8 cellular contexts compared by ENCODE assay signal in the genomic region with DNA sequence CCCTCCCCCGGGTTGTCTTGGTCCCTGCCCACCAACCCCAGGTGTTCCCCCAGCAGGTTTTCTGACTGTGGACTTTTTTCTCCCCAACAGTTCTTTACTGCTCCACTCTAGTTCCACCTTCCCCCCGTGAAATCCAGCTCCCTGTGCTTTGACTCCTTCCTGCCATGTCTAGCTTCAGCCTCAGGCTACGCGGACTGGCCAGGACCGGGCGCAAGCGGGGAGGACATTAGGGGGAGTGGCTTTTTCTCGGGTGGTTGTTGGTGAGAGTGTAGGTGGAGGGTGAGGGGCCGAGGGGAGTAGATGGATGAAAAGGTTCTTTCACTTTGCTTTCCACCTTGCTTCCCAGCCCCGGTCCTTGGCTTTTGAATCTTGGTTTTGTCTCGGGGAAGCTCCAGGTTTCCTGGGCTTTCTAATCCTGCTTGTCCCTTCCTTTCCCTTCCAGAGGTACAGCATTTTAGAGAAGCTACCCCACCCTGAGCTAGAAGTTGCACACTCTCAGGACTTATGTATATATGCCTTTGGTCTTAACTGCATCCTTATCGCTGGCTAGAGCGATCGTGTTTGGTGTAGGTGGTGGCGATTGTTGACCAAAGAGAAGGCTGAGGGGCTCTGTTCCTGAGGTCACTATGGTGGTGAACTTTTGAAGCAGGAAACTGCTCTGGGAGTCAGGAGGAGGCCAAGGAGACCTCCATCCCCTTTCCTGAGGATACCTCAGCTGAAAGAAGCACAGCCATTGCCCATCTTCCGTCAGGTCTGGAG. TPM values are rescaled to one million over a fixed set of nuclear protein-coding genes. Genes with fewer than 3 reads are reported as not detected.
A peak's percentile ranks its signal among the peaks of the same experiment; 100 is the strongest.
DNase-seq lines count a peak whose midpoint lies in the region; ATAC-seq and TF ChIP-seq lines count a peak whose summit lies in the region.

No MANE protein-coding gene starts in this region.

- H3K27ac ChIP-seq in liver (ENCODE audit: low read depth in 1 of 2, low read length in 2 of 2) = peak overlapping the region in 1 of 2 donors; percentile 38
- peak overlapping the region; percentile 68 for H3K27ac ChIP-seq in thymus (ENCODE audit: low read depth)

- H3K9ac ChIP-seq in liver (ENCODE audit: low read depth in 1 of 2, low read length in 2 of 2) = peak overlapping the region; percentile 63 to 76

- peaks cover 6 to 22% (median 15%) of the 10 kb centered on the region in 4 donors for H3K4me1 ChIP-seq in liver (ENCODE audit: control insufficient read depth in 4 of 4, insufficient read depth in 4 of 4, low read length in 3 of 4)
- peaks cover 15% of the 10 kb centered on the region for H3K4me1 ChIP-seq in thymus (ENCODE audit: control insufficient read depth, insufficient read depth, low read length)

- no peaks in the 10 kb centered on the region for H3K27me3 ChIP-seq in liver (ENCODE audit: control insufficient read depth in 4 of 4, insufficient read depth in 4 of 4, low read length in 3 of 4)
- peaks cover 5% of the 10 kb centered on the region for H3K27me3 ChIP-seq in thymus (ENCODE audit: control insufficient read depth, insufficient read depth)

- peak; percentile 4 for ATAC-seq in GM18867 (IDR thresholded peaks at IDR 0.05; ENCODE audit: unreplicated experiment)

- CTCF ChIA-PET in AG04449 (lab: Yijun Ruan, JAX) = interaction anchor here (0.8 to 14.9 kb wide), 11 partner anchors 9 to 176 kb away, joined by 3 to 212 read pairs (median 4); partner anchors contain the start of genes B4GALNT1 and CYP27B1

- TF ChIP-seq CTCF in AG04449 (IDR thresholded peaks at IDR 0.05; ENCODE audit: insufficient read depth, low read length, missing control alignments) (no peak), liver (IDR thresholded peaks at IDR 0.05; ENCODE audit: low read depth, low read length, missing input control) (no peak)

- DNase-seq in AG04449 (ENCODE audit: low read depth, low spot score) = no peak
- DNase-seq in NCI-H146 treated with DMSO at 0.1 percent for 48 hours (lab: John Stamatoyannopoulos, UW; ENCODE audit: unreplicated experiment) = peak; percentile 14
- peak; percentile 17 for DNase-seq in cerebellum (ENCODE audit: low spot score)
- no peak for DNase-seq in NCI-H524 treated with DMSO at 0.1 percent for 48 hours (lab: John Stamatoyannopoulos, UW)
- DNase-seq in NCI-H2107 treated with DMSO at 0.1 percent for 48 hours (lab: John Stamatoyannopoulos, UW; ENCODE audit: unreplicated experiment) = no peak

- no peaks in the 10 kb centered on the region for H3K9me3 ChIP-seq in liver (ENCODE audit: control insufficient read depth in 4 of 4, low read length in 3 of 4)
- H3K9me3 ChIP-seq in thymus (ENCODE audit: control insufficient read depth) = no peaks in the 10 kb centered on the region

- peak overlapping the region; percentile 83 for H3K4me3 ChIP-seq in AG04449 (ENCODE audit: low read depth, low read length)
- peak overlapping the region; percentile 77 to 97 (median 95) for H3K4me3 ChIP-seq in liver (ENCODE audit: low read depth in 1 of 3, low read length in 3 of 3)
- H3K4me3 ChIP-seq in thymus (ENCODE audit: low read length) = peak overlapping the region; percentile 90

- TF ChIP-seq RAD21 in liver (IDR thresholded peaks at IDR 0.05) = peak in 1 of 2 donors; percentile 16

- POLR2A ChIA-PET in AG04449 (lab: Yijun Ruan, JAX) = interaction anchor here (1.5 to 2.3 kb wide), 2 partner anchors 8 to 20 kb away, joined by 4 to 6 read pairs; partner anchors contain the start of gene ARHGEF25

- peaks cover 0 to 10% (median 3%) of the 10 kb centered on the region in 4 donors for H3K36me3 ChIP-seq in liver (ENCODE audit: control insufficient read depth in 4 of 4, insufficient read depth in 3 of 4, low read depth in 1 of 4, low read length in 3 of 4)
- peaks cover 6% of the 10 kb centered on the region for H3K36me3 ChIP-seq in thymus (ENCODE audit: control insufficient read depth, insufficient read depth)

- WGBS in liver = 26% methylated on average over 16 of the region's 16 CpGs
- WGBS in thymus = 45% methylated on average over 16 of the region's 16 CpGs

TF ChIP-seq in liver, 16 proteins besides CTCF, POLR2A, EP300 and RAD21:
- TF ChIP-seq HNF4G (IDR thresholded peaks at IDR 0.05) = no peak
- TF ChIP-seq, protein P1, sequence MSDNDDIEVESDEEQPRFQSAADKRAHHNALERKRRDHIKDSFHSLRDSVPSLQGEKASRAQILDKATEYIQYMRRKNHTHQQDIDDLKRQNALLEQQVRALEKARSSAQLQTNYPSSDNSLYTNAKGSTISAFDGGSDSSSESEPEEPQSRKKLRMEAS (IDR thresholded peaks at IDR 0.05) = no peak
- TF ChIP-seq FOXA1 (IDR thresholded peaks at IDR 0.05) = no peak
- TF ChIP-seq YY1 (IDR thresholded peaks at IDR 0.05) = no peak
- TF ChIP-seq HNF4A (conservative IDR thresholded peaks at IDR 0.05) = no peak
- no peak for TF ChIP-seq JUND (IDR thresholded peaks at IDR 0.05)
- no peak for TF ChIP-seq GABPA (IDR thresholded peaks at IDR 0.05 in 1 of 2, conservative IDR thresholded peaks at IDR 0.05 in 1 of 2)
- TF ChIP-seq TAF1 (conservative IDR thresholded peaks at IDR 0.05) = no peak
- no peak for TF ChIP-seq SP1 (IDR thresholded peaks at IDR 0.05)
- TF ChIP-seq, protein P2, sequence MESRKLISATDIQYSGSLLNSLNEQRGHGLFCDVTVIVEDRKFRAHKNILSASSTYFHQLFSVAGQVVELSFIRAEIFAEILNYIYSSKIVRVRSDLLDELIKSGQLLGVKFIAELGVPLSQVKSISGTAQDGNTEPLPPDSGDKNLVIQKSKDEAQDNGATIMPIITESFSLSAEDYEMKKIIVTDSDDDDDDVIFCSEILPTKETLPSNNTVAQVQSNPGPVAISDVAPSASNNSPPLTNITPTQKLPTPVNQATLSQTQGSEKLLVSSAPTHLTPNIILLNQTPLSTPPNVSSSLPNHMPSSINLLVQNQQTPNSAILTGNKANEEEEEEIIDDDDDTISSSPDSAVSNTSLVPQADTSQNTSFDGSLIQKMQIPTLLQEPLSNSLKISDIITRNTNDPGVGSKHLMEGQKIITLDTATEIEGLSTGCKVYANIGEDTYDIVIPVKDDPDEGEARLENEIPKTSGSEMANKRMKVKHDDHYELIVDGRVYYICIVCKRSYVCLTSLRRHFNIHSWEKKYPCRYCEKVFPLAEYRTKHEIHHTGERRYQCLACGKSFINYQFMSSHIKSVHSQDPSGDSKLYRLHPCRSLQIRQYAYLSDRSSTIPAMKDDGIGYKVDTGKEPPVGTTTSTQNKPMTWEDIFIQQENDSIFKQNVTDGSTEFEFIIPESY (IDR thresholded peaks at IDR 0.05) = no peak
- TF ChIP-seq REST (IDR thresholded peaks at IDR 0.05) = no peak
- no peak for TF ChIP-seq FOXA2 (IDR thresholded peaks at IDR 0.05)
- no peak for TF ChIP-seq NR2F2 (IDR thresholded peaks at IDR 0.05)
- no peak for TF ChIP-seq EGR1 (IDR thresholded peaks at IDR 0.05; ENCODE audit: low read depth in 2 of 2)
- TF ChIP-seq RXRA (IDR thresholded peaks at IDR 0.05) = no peak
- TF ChIP-seq ATF3 (IDR thresholded peaks at IDR 0.05) = no peak

RNA-seq across cellular contexts. Expression of gene PIP4K2C, which starts 0.8 kb away (rescaled TPM):
- total RNA-seq in cerebellum (13.6 TPM), liver (10 to 100 TPM in 1 of 2 donors, 1 to 10 TPM in 1; 6.5 to 11.9 TPM)
- polyA plus RNA-seq in liver (10 to 100 TPM in 1 of 2 donors, 1 to 10 TPM in 1; 7.1 to 11.7 TPM), thymus (14.4 TPM)

RNA-seq across cellular contexts. Expression of gene DTX3, which starts 12.9 kb away (rescaled TPM):
- 49.6 TPM for total RNA-seq in cerebellum
- total RNA-seq in liver = 1 to 10 TPM; 1.1 to 3.2 TPM
- 1 to 10 TPM; 1.1 to 1.7 TPM for polyA plus RNA-seq in liver
- polyA plus RNA-seq in thymus = 36.8 TPM

RNA-seq across cellular contexts. Expression of gene ARHGEF25, which starts 19.5 kb away (rescaled TPM):
- total RNA-seq in cerebellum = 25.7 TPM
- 1 to 10 TPM; 2.0 to 2.3 TPM for total RNA-seq in liver
- polyA plus RNA-seq in liver = 1 to 10 TPM in 1 of 2 donors, under 1 TPM in 1; 0.57 to 1.8 TPM
- 8.5 TPM for polyA plus RNA-seq in thymus

RNA-seq across cellular contexts. Expression of gene B4GALNT1, which starts 41.3 kb away (rescaled TPM):
- total RNA-seq in cerebellum = 36.3 TPM
- under 1 TPM in 1 of 2 donors, not detected in 1; 0.25 TPM for total RNA-seq in liver
- under 1 TPM; 0.11 to 0.30 TPM for polyA plus RNA-seq in liver
- polyA plus RNA-seq in thymus = 1.3 TPM

RNA-seq across cellular contexts. Expression of gene KIF5A, which starts 41.9 kb away (rescaled TPM):
- total RNA-seq in cerebellum (51.7 TPM), liver (under 1 TPM in 1 of 2 donors, not detected in 1; 0.42 TPM)
- polyA plus RNA-seq in liver (under 1 TPM in 1 of 2 donors, not detected in 1; 0.01 TPM), thymus (0.27 TPM)

Comparison
In these comparisons a context has a peak if more than half of its experiments do, and no peak if none do; other contexts are left out.
1. DNase-seq: peak in NCI-H146 treated with DMSO at 0.1 percent for 48 hours (single experiment) and cerebellum (single experiment); none in AG04449 (single experiment), NCI-H524 treated with DMSO at 0.1 percent for 48 hours (single experiment) and NCI-H2107 treated with DMSO at 0.1 percent for 48 hours (single experiment).
2. RNA of gene DTX3, which starts 12.9 kb away (total RNA-seq): 49.6 TPM in cerebellum (single experiment); 1.1 to 3.2 TPM in liver; every median in the first group is over 10 times any median in the second.
3. Peak in every context shown above with its lines, with median percentiles within 50 percentile points of each other: H3K4me3 ChIP-seq.